22 cellular contexts compared by ENCODE assay signal in genomic region chr20:25480797-25481196, GRCh38.
DNase-seq lines count a peak whose midpoint lies in the region; ATAC-seq, FAIRE-seq and TF ChIP-seq lines count a peak whose summit lies in the region.
"Had no signal": no experiment of that assay in that cellular context is flagged by ENCODE, and none has a peak within 500 bp of the region (broad histone marks: within the 10 kb centered on the region; RNA-seq: fewer than 3 reads in every experiment).

No MANE protein-coding gene starts in this region.

- no peak overlapping the region for H4K8ac ChIP-seq in neuronal stem cell (ENCODE audit: low read depth, low read length)

- no peak for FAIRE-seq in kidney (lab: Jason Lieb, UNC)
- FAIRE-seq: A204.1, D721Med, G401.6, GM12891, GM19239 had no signal

- H3K9ac ChIP-seq in BLaER1 (no peak overlapping the region), kidney (ENCODE audit: low read length in 2 of 2) (no peak overlapping the region), neuronal stem cell (ENCODE audit: low read depth, low read length, poor library complexity) (no peak overlapping the region), smooth muscle cell (ENCODE audit: low read depth) (no peak overlapping the region)
- no peak overlapping the region for H3K9ac ChIP-seq in BLaER1 treated with 17β-estradiol and CSF1 and Interleukin-3, amounts not matched to agents 10 nM and 100 nM

- no peaks in the 10 kb centered on the region for H3K79me2 ChIP-seq in smooth muscle cell (ENCODE audit: low read depth)

- no peak overlapping the region for H4K91ac ChIP-seq in neuronal stem cell (ENCODE audit: low read depth, low read length, poor library complexity)

- H3K4me3 ChIP-seq in BLaER1 (no peak overlapping the region), kidney (ENCODE audit: low read length in 2 of 2) (no peak overlapping the region), neuronal stem cell (ENCODE audit: low read length in 2 of 2) (no peak overlapping the region), smooth muscle cell (no peak overlapping the region)
- H3K4me3 ChIP-seq in BLaER1 treated with 17β-estradiol and CSF1 and Interleukin-3, amounts not matched to agents 10 nM and 100 nM, result no peak overlapping the region

- no peaks in the 10 kb centered on the region for H3K79me1 ChIP-seq in neuronal stem cell (ENCODE audit: low read depth, low read length)

- H3K36me3 ChIP-seq in BLaER1, result no peaks in the 10 kb centered on the region
- no peaks in the 10 kb centered on the region for H3K36me3 ChIP-seq in BLaER1 treated with 17β-estradiol and CSF1 and Interleukin-3, amounts not matched to agents 10 nM and 100 nM
- H3K36me3 ChIP-seq in kidney (ENCODE audit: control insufficient read depth in 1 of 2, insufficient read depth in 2 of 2, low read length in 2 of 2), result peaks cover 19 to 31% of the 10 kb centered on the region in 2 donors
- H3K36me3 ChIP-seq in neuronal stem cell (replicated peaks in 1 of 2; ENCODE audit: control insufficient read depth in 2 of 2, insufficient read depth in 2 of 2, low read length in 2 of 2), result peaks cover 24 to 91% of the 10 kb centered on the region in 2 donors
- no peaks in the 10 kb centered on the region for H3K36me3 ChIP-seq in smooth muscle cell (ENCODE audit: low read depth)

- H3K23ac ChIP-seq in neuronal stem cell (ENCODE audit: low read depth, low read length, poor library complexity), result no peak overlapping the region

- H2AK5ac ChIP-seq in neuronal stem cell (ENCODE audit: low read depth, low read length), result no peak overlapping the region

- no peak for ATAC-seq in GM21529 (IDR thresholded peaks at IDR 0.05; ENCODE audit: unreplicated experiment)
- no peak for ATAC-seq in SK-N-SH treated with all-trans-retinoic acid at 6 μM for 48 hours
- ATAC-seq: CD8-positive, alpha-beta T cell had no signal

- H2AFZ ChIP-seq in neuronal stem cell (ENCODE audit: low read length), result no peak overlapping the region
- no peak overlapping the region for H2AFZ ChIP-seq in smooth muscle cell (ENCODE audit: low read depth)

- H3K27me3 ChIP-seq in BLaER1 (no peaks in the 10 kb centered on the region), neuronal stem cell (ENCODE audit: control insufficient read depth in 3 of 3, insufficient read depth in 3 of 3, low read depth in 1 of 3, low read length in 3 of 3) (no peaks in the 10 kb centered on the region), smooth muscle cell (ENCODE audit: low read depth) (no peaks in the 10 kb centered on the region)
- peaks cover 0 to 19% (median 0%) of the 10 kb centered on the region in 11 experiments; a peak in 5 of 22 replicates for H3K27me3 ChIP-seq in BLaER1 treated with 17β-estradiol and CSF1 and Interleukin-3, amounts not matched to agents 10 nM and 100 nM

- no peak overlapping the region for H2BK120ac ChIP-seq in neuronal stem cell (ENCODE audit: low read depth, low read length)

- H3F3A ChIP-seq in smooth muscle cell (ENCODE audit: low read depth), result no peaks in the 10 kb centered on the region

- DNase-seq in kidney, result peak; percentile 49
- no peak for DNase-seq in neuronal stem cell (ENCODE audit: low spot score)
- DNase-seq in smooth muscle cell (lab: John Stamatoyannopoulos, UW; ENCODE audit: unreplicated experiment), result no peak
- DNase-seq in germinal center (ENCODE audit: low spot score), result no peak
- DNase-seq: 8988T; ACHN; Caco-2; Calu3; CD4-positive, alpha-beta T cell; CD8-positive, alpha-beta T cell; DMS79 treated with DMSO at 0.1 percent for 48 hours; GF-D8 had no signal

- intact Hi-C loops in kidney (cut with DNase I), result no loop called here

- peak overlapping the region; percentile 31 for H3K27ac ChIP-seq in BLaER1
- no peak overlapping the region for H3K27ac ChIP-seq in BLaER1 treated with 17β-estradiol and CSF1 and Interleukin-3, amounts not matched to agents 10 nM and 100 nM
- no peak overlapping the region for H3K27ac ChIP-seq in kidney (ENCODE audit: low read depth in 2 of 2, low read length in 2 of 2)
- H3K27ac ChIP-seq in neuronal stem cell (replicated peaks; ENCODE audit: low read length), result no peak overlapping the region
- H3K27ac ChIP-seq in smooth muscle cell (ENCODE audit: low read depth), result no peak overlapping the region
- H3K27ac ChIP-seq: C4-2B had no signal

- peak overlapping the region; percentile 24 for H3K18ac ChIP-seq in neuronal stem cell (ENCODE audit: low read length)

- no peak overlapping the region for H2BK12ac ChIP-seq in neuronal stem cell (ENCODE audit: low read length)

- no peak overlapping the region for H3K4ac ChIP-seq in neuronal stem cell (ENCODE audit: low read length)

- peaks cover 100% of the 10 kb centered on the region for H3K4me1 ChIP-seq in BLaER1
- H3K4me1 ChIP-seq in BLaER1 treated with 17β-estradiol and CSF1 and Interleukin-3, amounts not matched to agents 10 nM and 100 nM, result peaks cover 41 to 100% (median 92%) of the 10 kb centered on the region in 10 experiments
- peaks cover 0 to 3% of the 10 kb centered on the region in 2 donors for H3K4me1 ChIP-seq in kidney (ENCODE audit: control insufficient read depth in 1 of 2, insufficient read depth in 1 of 2, low read depth in 1 of 2, low read length in 2 of 2)
- no peaks in the 10 kb centered on the region for H3K4me1 ChIP-seq in neuronal stem cell (ENCODE audit: control insufficient read depth in 2 of 2, insufficient read depth in 1 of 2, low read depth in 1 of 2, low read length in 2 of 2)
- H3K4me1 ChIP-seq in smooth muscle cell (ENCODE audit: low read depth), result no peaks in the 10 kb centered on the region
- H3K4me1 ChIP-seq: Caco-2 had no signal

- H3K9me3 ChIP-seq in BLaER1 (no peaks in the 10 kb centered on the region), kidney (ENCODE audit: control insufficient read depth in 1 of 2, low read length in 2 of 2) (no peaks in the 10 kb centered on the region), neuronal stem cell (replicated peaks in 1 of 2; ENCODE audit: control insufficient read depth in 2 of 2, insufficient read depth in 1 of 2, low read depth in 1 of 2, low read length in 2 of 2) (peaks cover 0 to 2% of the 10 kb centered on the region in 2 donors), smooth muscle cell (replicated peaks; ENCODE audit: low read depth) (no peaks in the 10 kb centered on the region)
- no peaks in the 10 kb centered on the region for H3K9me3 ChIP-seq in BLaER1 treated with 17β-estradiol and CSF1 and Interleukin-3, amounts not matched to agents 10 nM and 100 nM (replicated peaks in 1 of 11)
- H3K9me3 ChIP-seq: Caco-2 had no signal

- no CpG with 5 or more reads among the region's 9 CpGs for WGBS in neuronal stem cell (ENCODE audit: extremely low coverage in 2 of 2, insufficient read length in 2 of 2, insufficient replicate concordance in 1 of 2), 2 donors
- WGBS in smooth muscle cell (ENCODE audit: low lambda C conversion rate), result 98% methylated on average over 9 of the region's 9 CpGs

- no peak overlapping the region for H2BK15ac ChIP-seq in neuronal stem cell (ENCODE audit: low read length)

- H3K4me2 ChIP-seq in BLaER1 (peak overlapping the region; percentile 97), neuronal stem cell (ENCODE audit: insufficient read depth, low read length, poor library complexity, severe bottlenecking) (no peak overlapping the region), smooth muscle cell (no peak overlapping the region)
- H3K4me2 ChIP-seq in BLaER1 treated with 17β-estradiol and CSF1 and Interleukin-3, amounts not matched to agents 10 nM and 100 nM, result peak overlapping the region in 8 of 11 experiments; percentile 52 to 96 (median 88); a peak in 13 of 22 replicates

- H3K14ac ChIP-seq in neuronal stem cell (ENCODE audit: low read length), result no peak overlapping the region

- no peaks in the 10 kb centered on the region for H4K20me1 ChIP-seq in BLaER1
- H4K20me1 ChIP-seq in BLaER1 treated with 17β-estradiol and CSF1 and Interleukin-3, amounts not matched to agents 10 nM and 100 nM, result no peaks in the 10 kb centered on the region; a peak in 1 of 22 replicates
- H4K20me1 ChIP-seq in smooth muscle cell (ENCODE audit: low read depth), result peaks cover 8% of the 10 kb centered on the region

- TF ChIP-seq CTCF in kidney (IDR thresholded peaks at IDR 0.05; ENCODE audit: borderline replicate concordance, extremely low read depth, insufficient read depth), result no peak
- no peak for TF ChIP-seq CTCF in smooth muscle cell (IDR thresholded peaks at IDR 0.05; ENCODE audit: borderline replicate concordance, insufficient read depth, poor library complexity, severe bottlenecking)

- H2BK5ac ChIP-seq in neuronal stem cell (ENCODE audit: low read length), result no peak overlapping the region

TF ChIP-seq in SK-N-SH treated with all-trans-retinoic acid at 6 μM for 48 hours, 23 proteins besides CTCF, POLR2A, EP300 and RAD21:
- TF ChIP-seq ZFP3 (CRISPR knock-in tag; IDR thresholded peaks at IDR 0.05), result no peak
- no peak for TF ChIP-seq ZNF8 (CRISPR knock-in tag; IDR thresholded peaks at IDR 0.05)

Comparison
In these comparisons a context has a peak if more than half of its experiments do, and no peak if none do; other contexts are left out.
1. H3K4me2 ChIP-seq: peak in BLaER1 (single experiment) and BLaER1 treated with 17β-estradiol and CSF1 and Interleukin-3, amounts not matched to agents 10 nM and 100 nM (8 of 11); none in neuronal stem cell (single experiment) and smooth muscle cell (single experiment).